In the genomic region with DNA sequence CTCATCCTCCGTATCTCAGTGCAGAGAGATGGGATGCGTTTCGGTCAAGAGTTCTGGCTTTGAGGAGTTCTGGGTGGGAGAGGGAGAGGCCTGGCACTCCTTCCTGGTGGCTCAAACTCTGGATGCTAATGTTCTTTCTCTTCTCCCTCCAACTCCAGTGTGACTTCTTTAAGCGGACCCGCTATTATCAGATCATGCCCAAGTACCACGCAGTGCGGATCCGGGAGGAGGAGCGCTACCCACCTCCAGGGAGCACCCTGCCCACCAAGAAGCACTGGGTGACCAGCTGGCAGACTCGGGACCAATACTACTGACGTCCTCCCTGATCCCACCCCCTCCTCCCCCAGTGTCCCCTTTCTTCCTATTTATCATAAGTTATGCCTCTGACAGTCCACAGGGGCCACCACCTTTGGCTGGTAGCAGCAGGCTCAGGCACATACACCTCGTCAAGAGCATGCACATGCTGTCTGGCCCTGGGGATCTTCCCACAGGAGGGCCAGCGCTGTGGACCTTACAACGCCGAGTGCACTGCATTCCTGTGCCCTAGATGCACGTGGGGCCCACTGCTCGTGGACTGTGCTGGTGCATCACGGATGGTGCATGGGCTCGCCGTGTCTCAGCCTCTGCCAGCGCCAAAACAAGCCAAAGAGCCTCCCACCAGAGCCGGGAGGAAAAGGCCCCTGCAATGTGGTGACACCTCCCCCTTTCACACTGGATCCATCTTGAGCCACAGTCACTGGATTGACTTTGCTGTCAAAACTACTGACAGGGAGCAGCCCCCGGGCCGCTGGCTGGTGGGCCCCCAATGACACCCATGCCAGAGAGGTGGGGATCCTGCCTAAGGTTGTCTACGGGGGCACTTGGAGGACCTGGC, we compare ENCODE assay signal across 3 cellular contexts.
TF ChIP-seq lines count a peak whose summit lies in the region.

No MANE protein-coding gene starts in this region.

TF ChIP-seq in HCT116, 20 proteins besides CTCF, POLR2A, EP300 and RAD21:
- TF ChIP-seq EGR1 (IDR thresholded peaks at IDR 0.05; ENCODE audit: low read depth) (no peak), SIN3A (IDR thresholded peaks at IDR 0.05; ENCODE audit: low read depth) (peak; percentile 29; the same call in 1 of the 2 replicates), POLR2AphosphoS5 (IDR thresholded peaks at IDR 0.05; ENCODE audit: low read depth, low read length) (0 out of 2 replicates have a peak, but pooled peaks have one; percentile 5)
TF ChIP-seq in HCT116: peak in this region for 2.

TF ChIP-seq in IMR-90, 13 proteins besides CTCF, POLR2A, EP300 and RAD21:
- TF ChIP-seq NFE2L2 (IDR thresholded peaks at IDR 0.05; ENCODE audit: low read depth, low read length) (no peak), USF2 (IDR thresholded peaks at IDR 0.05; ENCODE audit: low read depth, low read length) (no peak), MAFK (IDR thresholded peaks at IDR 0.05; ENCODE audit: low read depth, low read length) (no peak), FOS (IDR thresholded peaks at IDR 0.05; ENCODE audit: low read depth, low read length) (no peak), CEBPB (IDR thresholded peaks at IDR 0.05; ENCODE audit: low read depth, low read length) (no peak), BHLHE40 (IDR thresholded peaks at IDR 0.05; ENCODE audit: low read depth, low read length) (no peak), SMC3 (IDR thresholded peaks at IDR 0.05; ENCODE audit: low read depth, low read length) (no peak), ELK1 (IDR thresholded peaks at IDR 0.05; ENCODE audit: borderline replicate concordance, low read depth, low read length) (no peak), CHD1 (IDR thresholded peaks at IDR 0.05; ENCODE audit: low read depth, low read length) (no peak)

TF ChIP-seq in HepG2, 621 proteins besides CTCF, POLR2A, EP300 and RAD21:
- no peak for TF ChIP-seq RORA (CRISPR knock-in tag; IDR thresholded peaks at IDR 0.05)
- no peak for TF ChIP-seq ZBTB42 (CRISPR knock-in tag; IDR thresholded peaks at IDR 0.05)
- no peak for TF ChIP-seq EZH2 (conservative IDR thresholded peaks at IDR 0.05; ENCODE audit: low read depth, low read length)
- TF ChIP-seq POLR2AphosphoS2 (IDR thresholded peaks at IDR 0.05; ENCODE audit: low read depth, low read length): no peak
- no peak for TF ChIP-seq IKZF4 (CRISPR knock-in tag; IDR thresholded peaks at IDR 0.05; ENCODE audit: borderline replicate concordance, low read depth, not compliant biosample characterization)
- no peak for TF ChIP-seq KLF13 (CRISPR knock-in tag; IDR thresholded peaks at IDR 0.05)
- TF ChIP-seq EED (CRISPR knock-in tag; IDR thresholded peaks at IDR 0.05): 0 out of 2 replicates have a peak, but pooled peaks have one; percentile 40
- TF ChIP-seq, protein P1, sequence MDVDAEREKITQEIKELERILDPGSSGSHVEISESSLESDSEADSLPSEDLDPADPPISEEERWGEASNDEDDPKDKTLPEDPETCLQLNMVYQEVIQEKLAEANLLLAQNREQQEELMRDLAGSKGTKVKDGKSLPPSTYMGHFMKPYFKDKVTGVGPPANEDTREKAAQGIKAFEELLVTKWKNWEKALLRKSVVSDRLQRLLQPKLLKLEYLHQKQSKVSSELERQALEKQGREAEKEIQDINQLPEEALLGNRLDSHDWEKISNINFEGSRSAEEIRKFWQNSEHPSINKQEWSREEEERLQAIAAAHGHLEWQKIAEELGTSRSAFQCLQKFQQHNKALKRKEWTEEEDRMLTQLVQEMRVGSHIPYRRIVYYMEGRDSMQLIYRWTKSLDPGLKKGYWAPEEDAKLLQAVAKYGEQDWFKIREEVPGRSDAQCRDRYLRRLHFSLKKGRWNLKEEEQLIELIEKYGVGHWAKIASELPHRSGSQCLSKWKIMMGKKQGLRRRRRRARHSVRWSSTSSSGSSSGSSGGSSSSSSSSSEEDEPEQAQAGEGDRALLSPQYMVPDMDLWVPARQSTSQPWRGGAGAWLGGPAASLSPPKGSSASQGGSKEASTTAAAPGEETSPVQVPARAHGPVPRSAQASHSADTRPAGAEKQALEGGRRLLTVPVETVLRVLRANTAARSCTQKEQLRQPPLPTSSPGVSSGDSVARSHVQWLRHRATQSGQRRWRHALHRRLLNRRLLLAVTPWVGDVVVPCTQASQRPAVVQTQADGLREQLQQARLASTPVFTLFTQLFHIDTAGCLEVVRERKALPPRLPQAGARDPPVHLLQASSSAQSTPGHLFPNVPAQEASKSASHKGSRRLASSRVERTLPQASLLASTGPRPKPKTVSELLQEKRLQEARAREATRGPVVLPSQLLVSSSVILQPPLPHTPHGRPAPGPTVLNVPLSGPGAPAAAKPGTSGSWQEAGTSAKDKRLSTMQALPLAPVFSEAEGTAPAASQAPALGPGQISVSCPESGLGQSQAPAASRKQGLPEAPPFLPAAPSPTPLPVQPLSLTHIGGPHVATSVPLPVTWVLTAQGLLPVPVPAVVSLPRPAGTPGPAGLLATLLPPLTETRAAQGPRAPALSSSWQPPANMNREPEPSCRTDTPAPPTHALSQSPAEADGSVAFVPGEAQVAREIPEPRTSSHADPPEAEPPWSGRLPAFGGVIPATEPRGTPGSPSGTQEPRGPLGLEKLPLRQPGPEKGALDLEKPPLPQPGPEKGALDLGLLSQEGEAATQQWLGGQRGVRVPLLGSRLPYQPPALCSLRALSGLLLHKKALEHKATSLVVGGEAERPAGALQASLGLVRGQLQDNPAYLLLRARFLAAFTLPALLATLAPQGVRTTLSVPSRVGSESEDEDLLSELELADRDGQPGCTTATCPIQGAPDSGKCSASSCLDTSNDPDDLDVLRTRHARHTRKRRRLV (CRISPR knock-in tag; IDR thresholded peaks at IDR 0.05): no peak
